In the genomic region with DNA sequence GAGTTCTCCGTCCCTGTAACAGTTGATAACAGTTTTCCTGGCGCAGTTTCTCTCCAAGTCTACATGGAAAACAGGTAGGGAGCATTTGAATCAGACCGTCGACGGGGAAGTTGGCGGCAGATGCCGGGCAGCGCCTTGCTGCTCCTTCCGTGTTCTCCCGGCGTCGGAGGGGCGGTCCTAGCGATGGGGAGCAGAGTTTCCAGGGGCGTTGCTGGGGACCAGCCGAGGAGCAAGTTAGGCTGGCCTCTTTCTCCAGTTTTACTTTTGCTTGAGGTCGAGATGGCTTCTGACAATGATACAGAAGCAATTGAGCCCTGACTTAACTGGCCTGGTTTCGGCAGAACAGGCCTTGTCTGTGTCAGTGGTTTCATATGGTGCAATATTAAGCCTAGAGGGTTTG, we compare ENCODE assay signal across 7 cellular contexts. TPM values are rescaled to one million over a fixed set of nuclear protein-coding genes. Genes with fewer than 3 reads are reported as not detected.
A peak's percentile ranks its signal among the peaks of the same experiment; 100 is the strongest.
DNase-seq lines count a peak whose midpoint lies in the region; ATAC-seq, FAIRE-seq and TF ChIP-seq lines count a peak whose summit lies in the region.
"Not testable (repeated sequence)": the region's sequence is repeated elsewhere in the genome, so short reads cannot be mapped to it uniquely, and the experiment has no call there.

No MANE protein-coding gene starts in this region.

- H3K27me3 ChIP-seq in HAP-1 (ENCODE audit: low read depth); SU-DHL-6 (ENCODE audit: low read length); pancreas: not testable (repeated sequence)

- in situ Hi-C loops in HAP-1 (cut with MboI; ENCODE audit: low sequenced_read_pairs), result not testable (repeated sequence)

- H3K9ac ChIP-seq in SU-DHL-6 (ENCODE audit: low read length), result peak overlapping the region; percentile 62

- peak overlapping the region; percentile 89 to 94 (median 89) for H3K4me3 Mint-ChIP-seq in brain

- not testable (repeated sequence) for FAIRE-seq in pancreas (lab: Jason Lieb, UNC)

- H3K36me3 Mint-ChIP-seq in brain, result not testable (repeated sequence)

- H3F3A ChIP-seq in SU-DHL-6 (ENCODE audit: insufficient read depth), result not testable (repeated sequence)

- peaks cover 24% of the 10 kb centered on the region for H3K79me2 ChIP-seq in SU-DHL-6 (ENCODE audit: insufficient read depth, low read length)

- not testable (repeated sequence) for H3K9me2 ChIP-seq in SU-DHL-6 (replicated peaks; ENCODE audit: insufficient read depth, low read length)

- not testable (repeated sequence) for H4K20me1 ChIP-seq in SU-DHL-6 (ENCODE audit: low read depth, low read length)

- not testable (repeated sequence) for H3K9me3 Mint-ChIP-seq in brain

- H3K27me3 Mint-ChIP-seq in brain, result peaks cover 16% of the 10 kb centered on the region

- H3K36me3 ChIP-seq in HAP-1 (replicated peaks); SU-DHL-6 (ENCODE audit: low read length); pancreas: not testable (repeated sequence)

- peak overlapping the region; percentile 59 for H3K4me2 ChIP-seq in SU-DHL-6 (ENCODE audit: low read depth, low read length, poor library complexity, severe bottlenecking)

- H2AFZ ChIP-seq in SU-DHL-6 (ENCODE audit: low read depth, low read length, severe bottlenecking), result not testable (repeated sequence)

- H3K4me3 ChIP-seq in HAP-1 (peak overlapping the region; percentile 34), SU-DHL-6 (ENCODE audit: insufficient read depth, low read length, poor library complexity, severe bottlenecking) (peak overlapping the region; percentile 59), pancreas (peak overlapping the region in 3 of 4 donors; percentile 37 to 55 (median 51))

- not testable (repeated sequence) for H3K4me1 Mint-ChIP-seq in brain

- not testable (repeated sequence) for TF ChIP-seq POLR2A in GM18505 (IDR thresholded peaks at IDR 0.05; ENCODE audit: borderline replicate concordance, extremely low read depth, insufficient read depth, insufficient read length)

- H3K27ac ChIP-seq in SU-DHL-6 (ENCODE audit: low read depth, low read length), result peak overlapping the region; percentile 37; the same call in 1 of the 2 replicates
- peak overlapping the region in 1 of 4 donors; percentile 15 for H3K27ac ChIP-seq in pancreas

- TF ChIP-seq CTCF in SU-DHL-6 (IDR thresholded peaks at IDR 0.05; ENCODE audit: insufficient read depth, low read length, poor library complexity, severe bottlenecking); brain (conservative IDR thresholded peaks at IDR 0.05); pancreas (IDR thresholded peaks at IDR 0.05): not testable (repeated sequence)

- intact Hi-C loops in left ventricle myocardium superior (cut with micrococcal nuclease); pancreas (cut with DNase I): not testable (repeated sequence)

- 0% methylated on average over 11 to 16 of the region's 18 CpGs for WGBS in pancreas, 2 donors

- peak overlapping the region; percentile 68 to 91 (median 85) for H3K27ac Mint-ChIP-seq in brain

- ATAC-seq in GM18505 (IDR thresholded peaks at IDR 0.05; ENCODE audit: unreplicated experiment), result peak; percentile 48
- ATAC-seq in left ventricle myocardium superior, result peak; percentile 54
- peak in 3 of 4 donors; percentile 62 to 74 (median 62) for ATAC-seq in pancreas

- not testable (repeated sequence) for H3K9me3 ChIP-seq in HAP-1; SU-DHL-6 (ENCODE audit: insufficient read depth, low read length); pancreas

- DNase-seq in HAP-1 (ENCODE audit: low spot score in 2 of 2) (peak in 1 of 2 experiments; percentile 12), HT-29 (ENCODE audit: low spot score) (peak; percentile 4), pancreas (peak in 2 of 6 donors; percentile 4 to 14)
- not testable (repeated sequence) for DNase-seq in left ventricle myocardium superior

- not testable (repeated sequence) for H3K4me1 ChIP-seq in HAP-1, pancreas

RNA-seq across cellular contexts. Expression of a gene that starts 46.7 kb away (rescaled TPM):
- not detected in 2 replicates for total RNA-seq in HT-29 (2014; rRNA removed; shearing (Covaris generic))
- polyA plus RNA-seq in brain (ENCODE audit: insufficient read depth, low read depth, low replicate concordance) (not detected), pancreas (under 1 TPM; 0.07 to 0.11 TPM)
- total RNA-seq in left ventricle myocardium superior (not detected), pancreas (not detected)
